Comparison of ENCODE assay signal across 16 cellular contexts in the genomic region with DNA sequence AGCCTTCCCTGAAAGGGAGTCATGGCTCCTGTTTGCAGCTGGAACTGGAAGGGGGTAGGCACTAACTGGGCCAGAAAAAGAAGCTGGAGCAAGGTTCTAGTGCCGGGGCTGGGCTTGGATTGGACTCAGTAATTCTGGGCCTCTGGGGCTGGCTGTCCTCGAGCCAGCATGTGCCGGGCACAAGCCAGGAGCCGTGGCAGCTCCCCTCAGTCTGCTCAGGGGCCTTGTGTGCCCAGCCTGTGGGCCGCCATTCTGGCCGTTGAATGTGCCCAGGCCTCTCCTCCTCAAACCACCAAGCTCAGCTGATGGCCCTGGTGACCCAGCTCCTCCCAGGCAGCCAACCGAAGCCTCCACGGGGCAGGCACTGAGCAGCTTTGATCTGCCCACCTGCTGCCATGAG.
DNase-seq lines count a peak whose midpoint lies in the region; ATAC-seq and TF ChIP-seq lines count a peak whose summit lies in the region.
"Had no signal": no experiment of that assay in that cellular context is flagged by ENCODE, and none has a peak within 500 bp of the region (broad histone marks: within the 10 kb centered on the region; RNA-seq: fewer than 3 reads in every experiment).

No MANE protein-coding gene starts in this region.

- H3K4me2 ChIP-seq in neural progenitor cell = no peak overlapping the region

- peak overlapping the region; percentile 78 for H3K27ac Mint-ChIP-seq in neural progenitor cell
- H3K27ac Mint-ChIP-seq: B cell; CD8-positive, alpha-beta T cell; HFFc6 had no signal

- no peak overlapping the region for H2AFZ ChIP-seq in neural progenitor cell (replicated peaks)

- intact Hi-C loops in right cardiac atrium (cut with DNase I) (no loop called here), left cardiac atrium (cut with DNase I) (no loop called here), tibial artery (cut with DNase I; ENCODE audit: low total_unique reads) (loop anchor here (10.0 kb wide), 1 partner anchor 60 kb away; no protein-coding TSS in a partner anchor)

- no peaks in the 10 kb centered on the region for H3K9me3 ChIP-seq in right cardiac atrium (ENCODE audit: control insufficient read depth, low read length)
- H3K9me3 ChIP-seq in neural progenitor cell (ENCODE audit: low read depth) = no peaks in the 10 kb centered on the region
- no peaks in the 10 kb centered on the region for H3K9me3 ChIP-seq in tibial artery
- H3K9me3 ChIP-seq: BLaER1 treated with 17β-estradiol and CSF1 and Interleukin-3, amounts not matched to agents 10 nM and 100 nM had no signal

- no peak overlapping the region for H3K4me3 ChIP-seq in right cardiac atrium (ENCODE audit: low read length)
- H3K4me3 ChIP-seq in neural progenitor cell = no peak overlapping the region
- no peak overlapping the region for H3K4me3 ChIP-seq in tibial artery
- H3K4me3 ChIP-seq: BLaER1 treated with 17β-estradiol and CSF1 and Interleukin-3, amounts not matched to agents 10 nM and 100 nM had no signal

- no peak overlapping the region for H3K4me3 Mint-ChIP-seq in neural progenitor cell
- H3K4me3 Mint-ChIP-seq: B cell; CD8-positive, alpha-beta T cell; HFFc6 had no signal

- no peaks in the 10 kb centered on the region for H3F3A ChIP-seq in neural progenitor cell (ENCODE audit: low read depth)

- no peak overlapping the region for H3K9ac ChIP-seq in neural progenitor cell
- H3K9ac ChIP-seq: BLaER1 treated with 17β-estradiol and CSF1 and Interleukin-3, amounts not matched to agents 10 nM and 100 nM had no signal

- no peak for ATAC-seq in right cardiac atrium
- ATAC-seq in left cardiac atrium = no peak
- no peak for ATAC-seq in GM21526 (IDR thresholded peaks at IDR 0.05; ENCODE audit: low FRiP score, unreplicated experiment)
- ATAC-seq: CD8-positive, alpha-beta T cell had no signal

- peaks cover 1% of the 10 kb centered on the region for H3K36me3 Mint-ChIP-seq in neural progenitor cell
- H3K36me3 Mint-ChIP-seq: CD8-positive, alpha-beta T cell had no signal

- H3K4me1 ChIP-seq in right cardiac atrium (ENCODE audit: control insufficient read depth, insufficient read depth, low read length) (peaks cover 12% of the 10 kb centered on the region), neural progenitor cell (peaks cover 41% of the 10 kb centered on the region), tibial artery (peaks cover 0 to 75% (median 49%) of the 10 kb centered on the region in 4 donors)

- peak in 2 of 3 donors; percentile 50 to 59 for DNase-seq in right cardiac atrium
- DNase-seq in left cardiac atrium = no peak
- no peak for DNase-seq in neural progenitor cell (ENCODE audit: low spot score)
- DNase-seq in tibial artery = no peak
- DNase-seq in NCI-H2107 (lab: John Stamatoyannopoulos, UW) = no peak
- DNase-seq in activated CD8-positive, alpha-beta memory T cell treated with anti-CD3 and anti-CD28 coated beads, Interleukin-2, amount 50 U/mL, for 48 hours = no peak
- DNase-seq: 8988T; Calu3; CD8-positive, alpha-beta T cell; DMS79 treated with DMSO at 0.1 percent for 48 hours; GF-D8; GOT3; HFFc6 had no signal

- H3K36me3 ChIP-seq in neural progenitor cell = no peaks in the 10 kb centered on the region
- no peaks in the 10 kb centered on the region for H3K36me3 ChIP-seq in tibial artery
- H3K36me3 ChIP-seq: BLaER1 treated with 17β-estradiol and CSF1 and Interleukin-3, amounts not matched to agents 10 nM and 100 nM had no signal

- H3K27me3 ChIP-seq in right cardiac atrium (ENCODE audit: control insufficient read depth, insufficient read depth) (no peaks in the 10 kb centered on the region), neural progenitor cell (no peaks in the 10 kb centered on the region), tibial artery (no peaks in the 10 kb centered on the region)

- peaks cover 4% of the 10 kb centered on the region for H3K27me3 Mint-ChIP-seq in neural progenitor cell (ENCODE audit: insufficient read depth, low read depth)
- H3K27me3 Mint-ChIP-seq: B cell had no signal

- no peaks in the 10 kb centered on the region for H3K79me2 ChIP-seq in neural progenitor cell (ENCODE audit: low read depth)

- no peaks in the 10 kb centered on the region for H3K9me3 Mint-ChIP-seq in neural progenitor cell
- H3K9me3 Mint-ChIP-seq: CD8-positive, alpha-beta T cell; HFFc6 had no signal

- peaks cover 4% of the 10 kb centered on the region for H4K20me1 ChIP-seq in neural progenitor cell (ENCODE audit: low read depth)

- 85% methylated on average over 8 of the region's 8 CpGs for WGBS in right cardiac atrium

- H3K27ac ChIP-seq in right cardiac atrium (ENCODE audit: low read length) = no peak overlapping the region
- H3K27ac ChIP-seq in neural progenitor cell = no peak overlapping the region
- peak overlapping the region; percentile 45 to 65 for H3K27ac ChIP-seq in tibial artery
- H3K27ac ChIP-seq: BLaER1 treated with 17β-estradiol and CSF1 and Interleukin-3, amounts not matched to agents 10 nM and 100 nM had no signal

- no peak for TF ChIP-seq CTCF in neural progenitor cell (IDR thresholded peaks at IDR 0.05)
- TF ChIP-seq CTCF in tibial artery (IDR thresholded peaks at IDR 0.05) = no peak

- H3K4me1 Mint-ChIP-seq in neural progenitor cell = peaks cover 89% of the 10 kb centered on the region
- H3K4me1 Mint-ChIP-seq: B cell had no signal

Comparison
In these comparisons a context has a peak if more than half of its experiments do, and no peak if none do; other contexts are left out.
1. DNase-seq: peak in right cardiac atrium (2 of 3); none in left cardiac atrium (single experiment), neural progenitor cell (single experiment), tibial artery (0 of 2), NCI-H2107 (single experiment) and activated CD8-positive, alpha-beta memory T cell treated with anti-CD3 and anti-CD28 coated beads, Interleukin-2, amount 50 U/mL, for 48 hours (single experiment).
2. H3K27ac ChIP-seq: peak in tibial artery (2 of 2); none in right cardiac atrium (single experiment) and neural progenitor cell (single experiment).